14 cellular contexts compared by ENCODE assay signal in the genomic region with DNA sequence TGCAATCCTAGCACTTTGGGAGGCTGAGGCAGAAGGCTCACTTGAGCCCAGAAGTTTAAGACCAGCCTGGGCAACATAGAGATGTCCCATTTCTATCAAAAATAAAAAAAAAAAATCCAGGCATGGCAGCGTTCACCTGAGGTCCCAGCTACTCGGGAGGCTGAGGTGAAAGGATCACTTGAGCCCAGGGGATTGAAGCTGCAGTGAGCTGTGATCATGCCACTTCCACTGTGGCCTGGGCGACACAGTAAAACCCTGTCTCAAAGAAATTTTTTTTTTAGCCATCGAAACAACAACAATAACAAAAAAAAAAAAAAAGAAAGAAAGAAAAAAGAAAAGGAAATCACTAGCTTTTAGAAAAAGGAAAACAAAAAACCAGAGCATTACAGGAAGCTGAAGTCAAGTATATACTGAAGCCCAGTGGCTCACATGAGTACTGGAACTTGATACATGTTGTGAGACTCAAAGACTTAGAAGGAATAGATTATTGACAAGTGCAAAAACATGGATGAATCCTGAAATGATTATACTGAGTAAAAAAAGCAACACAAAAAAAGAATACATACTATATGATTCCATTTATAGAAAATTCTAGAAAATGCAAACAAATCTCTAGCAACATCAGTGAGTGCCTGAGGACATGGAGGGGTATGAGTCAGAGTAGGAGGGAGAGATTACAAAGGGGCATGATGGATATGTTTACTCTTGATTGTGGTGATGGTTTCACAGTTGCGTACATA. TPM values are rescaled to one million over a fixed set of nuclear protein-coding genes. Genes with fewer than 3 reads are reported as not detected.
DNase-seq lines count a peak whose midpoint lies in the region; ATAC-seq, FAIRE-seq and TF ChIP-seq lines count a peak whose summit lies in the region.
"Had no signal": no experiment of that assay in that cellular context is flagged by ENCODE, and none has a peak within 500 bp of the region (broad histone marks: within the 10 kb centered on the region; RNA-seq: fewer than 3 reads in every experiment).

No MANE protein-coding gene starts in this region.

- peak overlapping the region; percentile 12 for H3K27ac Mint-ChIP-seq in CD4-positive, alpha-beta T cell
- H3K27ac Mint-ChIP-seq: brain had no signal

- no peaks in the 10 kb centered on the region for H3K9me3 ChIP-seq in CD4-positive, alpha-beta T cell (ENCODE audit: control insufficient read depth, low read length)
- H3K9me3 ChIP-seq: mucosa of descending colon, thoracic aorta had no signal

- H3K9me3 Mint-ChIP-seq in CD4-positive, alpha-beta T cell, result no peaks in the 10 kb centered on the region

- POLR2A ChIA-PET in CD4-positive, alpha-beta T cell (lab: Charles Lee), result interaction anchor here (0.6 to 1.3 kb wide), 3 partner anchors 92 to 1608 kb away, joined by 3 read pairs; partner anchors contain the start of genes GAS5 and ZBTB37

- no peaks in the 10 kb centered on the region for H3K36me3 ChIP-seq in bronchial epithelial cell (ENCODE audit: control insufficient read depth, insufficient read depth, low read length)
- H3K36me3 ChIP-seq: thoracic aorta had no signal

- intact Hi-C loops in CD4-positive, alpha-beta T cell (cut with DNase I, micrococcal nuclease), result loop anchor here in 1 of 2 experiments (10.0 kb wide), 1 partner anchor 328 kb away; the partner anchor contains the start of genes CENPL and DARS2

- in situ Hi-C loops in ACHN (cut with HindIII; ENCODE audit: low pct_ligation_motif_present, low pct_unique_long_range_greater_than_20kb, low sequenced_read_pairs), result no loop called here

- H3K27me3 ChIP-seq in CD4-positive, alpha-beta T cell (ENCODE audit: control insufficient read depth, insufficient read depth, low read length), result no peaks in the 10 kb centered on the region
- H3K27me3 ChIP-seq in bronchial epithelial cell (ENCODE audit: control insufficient read depth, insufficient read depth, low read length), result no peaks in the 10 kb centered on the region

- no peak for DNase-seq in CD4-positive, alpha-beta T cell
- DNase-seq in NCI-H146 treated with DMSO at 0.1 percent for 48 hours (lab: John Stamatoyannopoulos, UW; ENCODE audit: unreplicated experiment), result peak; percentile 36
- peak; percentile 93 for DNase-seq in bronchial epithelial cell (ENCODE audit: low read depth)
- DNase-seq in ACHN, result no peak
- DNase-seq in iPS-NIHi11 (ENCODE audit: low spot score), result no peak
- no peak for DNase-seq in NCI-H2227 treated with DMSO at 0.1 percent for 48 hours (lab: John Stamatoyannopoulos, UW)
- no peak for DNase-seq in NCI-H2171 treated with DMSO at 0.1 percent for 48 hours (lab: John Stamatoyannopoulos, UW)
- DNase-seq: glutamatergic neuron; mucosa of descending colon; NCI-H2107; stimulated activated CD4-positive, alpha-beta T cell treated with anti-CD3 and anti-CD28 coated beads, Interleukin-1b, Interleukin-23, amount 100 ng/mL, for 48 hours had no signal

- CTCF ChIA-PET in CD4-positive, alpha-beta T cell (lab: Charles Lee), result interaction anchor here (0.6 to 1.7 kb wide), 4 partner anchors 38 to 810 kb away, joined by 3 to 4 read pairs (median 4); no protein-coding TSS in a partner anchor

- H3K4me3 Mint-ChIP-seq in CD4-positive, alpha-beta T cell, result peak overlapping the region; percentile 0

- no peak overlapping the region for H3K4me3 ChIP-seq in bronchial epithelial cell (ENCODE audit: low read depth, low read length)
- H3K4me3 ChIP-seq: mucosa of descending colon, thoracic aorta had no signal

- no peak for TF ChIP-seq CTCF in CD4-positive, alpha-beta T cell (IDR thresholded peaks at IDR 0.05)
- TF ChIP-seq CTCF in bronchial epithelial cell (IDR thresholded peaks at IDR 0.05; ENCODE audit: insufficient read depth, low read length, severe bottlenecking), result no peak

- H3K27me3 Mint-ChIP-seq in CD4-positive, alpha-beta T cell, result no peaks in the 10 kb centered on the region

- ATAC-seq in CD4-positive, alpha-beta T cell (ENCODE audit: poor library complexity), result peak; percentile 81
- ATAC-seq in GM18520 (IDR thresholded peaks at IDR 0.05; ENCODE audit: unreplicated experiment), result peak; percentile 40
- ATAC-seq: mucosa of descending colon had no signal

- H3K4me1 Mint-ChIP-seq in CD4-positive, alpha-beta T cell (ENCODE audit: low read depth), result peaks cover 37% of the 10 kb centered on the region

- H3K27ac ChIP-seq in CD4-positive, alpha-beta T cell (ENCODE audit: low read depth, low read length), result no peak overlapping the region
- H3K27ac ChIP-seq: thoracic aorta had no signal

- no peaks in the 10 kb centered on the region for H3K36me3 Mint-ChIP-seq in CD4-positive, alpha-beta T cell (ENCODE audit: low read depth)
- H3K36me3 Mint-ChIP-seq: brain had no signal

- no peak for FAIRE-seq in bronchial epithelial cell (lab: Jason Lieb, UNC)

RNA-seq across cellular contexts. Expression of gene RABGAP1L, which starts 6.1 kb away (rescaled TPM):
- total RNA-seq in CD4-positive, alpha-beta T cell, result 10 to 100 TPM; 59.8 to 67.6 TPM
- total RNA-seq in bronchial epithelial cell, result 34.1 and 37.4 TPM in 2 replicates

Comparison
In these comparisons a context has a peak if more than half of its experiments do, and no peak if none do; other contexts are left out.
1. DNase-seq: peak in NCI-H146 treated with DMSO at 0.1 percent for 48 hours (single experiment) and bronchial epithelial cell (single experiment); none in CD4-positive, alpha-beta T cell (0 of 10), ACHN (single experiment), iPS-NIHi11 (single experiment), NCI-H2227 treated with DMSO at 0.1 percent for 48 hours (single experiment) and NCI-H2171 treated with DMSO at 0.1 percent for 48 hours (single experiment).